9 cellular contexts compared by ENCODE assay signal in the genomic region with DNA sequence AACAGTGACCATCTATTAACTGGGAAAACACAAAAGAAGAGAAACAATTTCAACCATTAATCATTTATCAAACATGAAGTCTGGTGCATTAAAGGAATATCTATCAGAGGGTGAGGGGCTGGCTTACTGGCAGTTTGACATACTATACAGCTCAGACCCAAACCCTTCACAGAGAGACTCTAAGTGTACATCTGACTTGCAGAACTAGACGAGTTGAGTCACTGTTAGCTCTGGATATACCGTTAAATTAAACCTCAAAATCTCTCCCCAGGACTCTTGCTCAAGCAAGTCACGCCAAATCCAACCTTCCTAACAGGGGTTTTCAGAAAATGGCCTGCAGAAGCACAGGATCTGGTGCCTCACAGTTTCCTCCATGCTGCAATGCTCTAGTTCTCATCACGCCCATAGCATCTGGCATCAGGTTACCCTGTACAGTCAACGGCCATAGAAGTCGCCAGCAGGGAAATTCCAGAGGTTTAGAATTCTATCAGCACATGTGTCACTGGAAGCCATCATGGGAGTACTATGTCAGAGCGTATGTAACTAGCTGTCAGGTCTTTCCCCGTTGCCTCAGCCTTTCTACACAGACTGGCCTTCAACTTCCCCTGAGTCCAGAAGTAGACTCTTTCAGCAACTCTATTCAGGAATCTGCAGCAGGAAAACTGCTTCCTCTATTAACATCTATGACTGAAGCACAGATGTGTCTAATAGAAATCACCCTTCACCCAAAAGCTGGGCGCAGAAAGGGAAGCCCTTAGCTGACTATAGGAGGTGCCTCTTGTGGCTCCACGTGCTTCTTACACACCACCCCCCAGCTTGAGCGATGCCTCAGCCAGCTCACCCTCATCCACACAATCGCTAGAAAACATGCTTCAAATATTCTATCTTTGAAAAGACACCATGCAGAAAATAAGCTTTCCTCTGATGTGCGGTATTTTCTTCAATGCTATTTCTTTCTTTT. TPM values are rescaled to one million over a fixed set of nuclear protein-coding genes. Genes with fewer than 3 reads are reported as not detected.
DNase-seq lines count a peak whose midpoint lies in the region; ATAC-seq and TF ChIP-seq lines count a peak whose summit lies in the region.
"Had no signal": no experiment of that assay in that cellular context is flagged by ENCODE, and none has a peak within 500 bp of the region (broad histone marks: within the 10 kb centered on the region; RNA-seq: fewer than 3 reads in every experiment).

No MANE protein-coding gene starts in this region.

- H3K27me3 ChIP-seq in uterus = no peaks in the 10 kb centered on the region
- H3K27me3 ChIP-seq: suprapubic skin had no signal

- no peaks in the 10 kb centered on the region for H3K36me3 ChIP-seq in uterus

- DNase-seq in KBM-7 (peak; percentile 14), cardiac fibroblast (ENCODE audit: low read depth in 2 of 2) (peak; percentile 58 to 64), sciatic nerve (ENCODE audit: low spot score) (no peak), cerebellum (ENCODE audit: low spot score) (no peak), uterus (no peak)
- DNase-seq: T1000 had no signal

- H3K4me3 ChIP-seq in cardiac fibroblast (replicated peaks in 1 of 2; ENCODE audit: low read depth in 2 of 2, low read length in 2 of 2) (no peak overlapping the region), uterus (no peak overlapping the region)
- H3K4me3 ChIP-seq: suprapubic skin had no signal

- no peaks in the 10 kb centered on the region for H3K9me3 ChIP-seq in uterus
- H3K9me3 ChIP-seq: suprapubic skin had no signal

- intact Hi-C loops in sciatic nerve (cut with DNase I) = no loop called here
- intact Hi-C loops in uterus (cut with DNase I; ENCODE audit: low total_unique reads) = no loop called here

- peak; percentile 78 for ATAC-seq in GM18502 (IDR thresholded peaks at IDR 0.05; ENCODE audit: poor library complexity, unreplicated experiment)
- ATAC-seq in sciatic nerve = peak; percentile 39
- no peak for ATAC-seq in GM19023 (IDR thresholded peaks at IDR 0.05; ENCODE audit: unreplicated experiment)

- no peak for TF ChIP-seq POLR2A in uterus (IDR thresholded peaks at IDR 0.05)

- in situ Hi-C loops in KBM-7 (cut with MboI; ENCODE audit: low pct_unique_long_range_greater_than_20kb, low sequenced_read_pairs) = no loop called here

- H3K27ac ChIP-seq in uterus = no peak overlapping the region
- H3K27ac ChIP-seq: suprapubic skin had no signal

- no peak for TF ChIP-seq CTCF in cardiac fibroblast (IDR thresholded peaks at IDR 0.05; ENCODE audit: low read depth, low read length)
- TF ChIP-seq CTCF in uterus (IDR thresholded peaks at IDR 0.05) = no peak

- no peaks in the 10 kb centered on the region for H3K4me1 ChIP-seq in uterus

RNA-seq across cellular contexts. Expression of a gene that starts 9.3 kb away (rescaled TPM):
- 109 TPM for total RNA-seq in sciatic nerve
- 39.5 TPM for total RNA-seq in cerebellum
- total RNA-seq in uterus = 100 to 1,000 TPM in 1 of 4 donors, 10 to 100 TPM in 3; 62.0 to 106 (median 89.4) TPM

RNA-seq across cellular contexts. Expression of a gene that starts 35.8 kb away (rescaled TPM):
- total RNA-seq in sciatic nerve (42.8 TPM), cerebellum (16.0 TPM), uterus (10 to 100 TPM; 28.0 to 34.1 (median 31.9) TPM)

RNA-seq across cellular contexts. Expression of a gene that starts 36.1 kb away (rescaled TPM):
- total RNA-seq in sciatic nerve (29.6 TPM), cerebellum (24.8 TPM), uterus (10 to 100 TPM; 12.8 to 45.3 (median 21.0) TPM)

Comparison
In these comparisons a context has a peak if more than half of its experiments do, and no peak if none do; other contexts are left out.
1. DNase-seq: peak in KBM-7 (single experiment) and cardiac fibroblast (2 of 2); none in sciatic nerve (single experiment), cerebellum (single experiment) and uterus (0 of 2).